Comparison of ENCODE assay signal across 15 cellular contexts in the genomic region with DNA sequence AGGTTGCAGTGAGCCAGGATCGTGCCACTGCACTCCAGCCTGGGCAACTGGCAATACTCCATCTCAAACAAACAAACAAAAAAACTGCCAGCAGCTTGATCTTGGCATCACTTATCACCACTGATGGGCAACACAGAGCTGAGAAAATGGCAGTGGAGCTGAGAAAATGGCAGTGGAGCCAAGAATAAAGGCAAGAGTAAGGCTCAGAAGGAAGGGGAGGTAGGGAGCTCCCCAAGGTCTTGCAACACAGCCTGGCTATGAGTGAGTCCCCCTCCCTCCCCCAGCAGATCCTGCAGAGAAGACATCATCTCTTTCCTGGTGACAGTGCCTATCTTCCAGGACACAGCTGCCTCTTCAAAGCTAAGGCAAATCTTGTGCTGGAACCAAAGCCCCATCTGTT.
A peak's percentile ranks its signal among the peaks of the same experiment; 100 is the strongest.
DNase-seq lines count a peak whose midpoint lies in the region; ATAC-seq and TF ChIP-seq lines count a peak whose summit lies in the region.
"Had no signal": no experiment of that assay in that cellular context is flagged by ENCODE, and none has a peak within 500 bp of the region (broad histone marks: within the 10 kb centered on the region; RNA-seq: fewer than 3 reads in every experiment).

No MANE protein-coding gene starts in this region.

- H3K4me1 Mint-ChIP-seq in CD4-positive, alpha-beta T cell (ENCODE audit: low read depth), result peaks cover 3% of the 10 kb centered on the region

- H3K9me3 Mint-ChIP-seq in CD4-positive, alpha-beta T cell, result no peaks in the 10 kb centered on the region
- H3K9me3 Mint-ChIP-seq: IgD-negative memory B cell, neural progenitor cell had no signal

- peak overlapping the region; percentile 2; the same call in 1 of the 2 replicates for H3K27ac ChIP-seq in RWPE1
- no peak overlapping the region for H3K27ac ChIP-seq in gastroesophageal sphincter
- no peak overlapping the region for H3K27ac ChIP-seq in CD4-positive, alpha-beta T cell (ENCODE audit: low read depth, low read length)
- H3K27ac ChIP-seq: neural progenitor cell had no signal

- DNase-seq in Daoy (ENCODE audit: low read depth) (peak; percentile 59), LHCN-M2 (ENCODE audit: low read depth) (peak; percentile 65), RWPE1 (ENCODE audit: low spot score) (no peak), HAP-1 (ENCODE audit: low spot score in 2 of 2) (no peak), GM13976 (ENCODE audit: low spot score) (no peak)
- DNase-seq in CD4-positive, alpha-beta T cell, result no peak
- DNase-seq: activated CD8-positive, alpha-beta memory T cell treated with anti-CD3 and anti-CD28 coated beads for 24 hours; activated naive CD4-positive, alpha-beta T cell; cerebellar nuclear complex; hypothalamus had no signal

- H3K4me3 ChIP-seq in gastroesophageal sphincter, result no peak overlapping the region
- H3K4me3 ChIP-seq in HAP-1, result no peak overlapping the region
- H3K4me3 ChIP-seq: neural progenitor cell, skin epidermis had no signal

- POLR2A ChIA-PET in RWPE1 (lab: Yijun Ruan, JAX; ENCODE audit: low non-redundant PET), result no interaction called here
- POLR2A ChIA-PET in CD4-positive, alpha-beta T cell (lab: Charles Lee), result no interaction called here

- H3K27me3 ChIP-seq in gastroesophageal sphincter (no peaks in the 10 kb centered on the region), HAP-1 (ENCODE audit: low read depth) (no peaks in the 10 kb centered on the region)
- H3K27me3 ChIP-seq in CD4-positive, alpha-beta T cell (ENCODE audit: control insufficient read depth, insufficient read depth, low read length), result no peaks in the 10 kb centered on the region
- H3K27me3 ChIP-seq: neural progenitor cell had no signal

- no peak for TF ChIP-seq EP300 in gastroesophageal sphincter (IDR thresholded peaks at IDR 0.05)

- ATAC-seq in gastroesophageal sphincter, result peak; percentile 69
- ATAC-seq in CD4-positive, alpha-beta T cell (ENCODE audit: poor library complexity), result no peak
- no peak for ATAC-seq in HG03196 (IDR thresholded peaks at IDR 0.05; ENCODE audit: unreplicated experiment)

- TF ChIP-seq CTCF in RWPE1 (conservative IDR thresholded peaks at IDR 0.05; ENCODE audit: low read depth), result no peak
- no peak for TF ChIP-seq CTCF in gastroesophageal sphincter (IDR thresholded peaks at IDR 0.05)
- no peak for TF ChIP-seq CTCF in CD4-positive, alpha-beta T cell (IDR thresholded peaks at IDR 0.05)
- TF ChIP-seq CTCF in GM13976 (IDR thresholded peaks at IDR 0.05; ENCODE audit: borderline replicate concordance, control extremely low read depth, extremely low read depth, insufficient read depth, missing control alignments), result no peak

- H3K4me3 Mint-ChIP-seq in CD4-positive, alpha-beta T cell, result no peak overlapping the region
- H3K4me3 Mint-ChIP-seq: neural progenitor cell had no signal

- intact Hi-C loops in CD4-positive, alpha-beta T cell (cut with DNase I, micrococcal nuclease), result no loop called here

- H3K9me3 ChIP-seq in gastroesophageal sphincter, result no peaks in the 10 kb centered on the region
- H3K9me3 ChIP-seq in CD4-positive, alpha-beta T cell (ENCODE audit: control insufficient read depth, low read length), result no peaks in the 10 kb centered on the region
- H3K9me3 ChIP-seq in HAP-1, result no peaks in the 10 kb centered on the region; the same call in 1 of the 2 replicates

- in situ Hi-C loops in HAP-1 (cut with MboI; ENCODE audit: low sequenced_read_pairs), result no loop called here
- in situ Hi-C loops in GM13976 (cut with MboI; ENCODE audit: low sequenced_read_pairs, unreplicated experiment), result loop anchor here (10.0 kb wide), 1 partner anchor 62 kb away; no protein-coding TSS in a partner anchor

- CTCF ChIA-PET in RWPE1 (lab: Yijun Ruan, JAX), result interaction anchor here (0.6 kb wide), 2 partner anchors 108 to 162 kb away, joined by 3 to 7 read pairs; no protein-coding TSS in a partner anchor
- CTCF ChIA-PET in CD4-positive, alpha-beta T cell (lab: Charles Lee), result interaction anchor here (0.6 kb wide), 1 partner anchor 21 kb away, joined by 3 read pairs; no protein-coding TSS in a partner anchor

- H3K36me3 ChIP-seq in gastroesophageal sphincter (no peaks in the 10 kb centered on the region), HAP-1 (replicated peaks) (no peaks in the 10 kb centered on the region)
- H3K36me3 ChIP-seq: neural progenitor cell had no signal

- no peaks in the 10 kb centered on the region for H3K36me3 Mint-ChIP-seq in CD4-positive, alpha-beta T cell (ENCODE audit: low read depth)
- H3K36me3 Mint-ChIP-seq: IgD-negative memory B cell, neural progenitor cell had no signal

- H3K27me3 Mint-ChIP-seq in CD4-positive, alpha-beta T cell, result no peaks in the 10 kb centered on the region
- H3K27me3 Mint-ChIP-seq: IgD-negative memory B cell had no signal

- no peak overlapping the region for H3K27ac Mint-ChIP-seq in CD4-positive, alpha-beta T cell
- H3K27ac Mint-ChIP-seq: IgD-negative memory B cell, neural progenitor cell had no signal

- 100% methylated on average over 1 of the region's 1 CpG; no CpG with 5 or more reads in 1 of the 2 donors for WGBS in gastroesophageal sphincter (ENCODE audit: low coverage in 1 of 2), 2 donors

- no peaks in the 10 kb centered on the region for H3K4me1 ChIP-seq in gastroesophageal sphincter
- H3K4me1 ChIP-seq in HAP-1, result no peaks in the 10 kb centered on the region
- H3K4me1 ChIP-seq: neural progenitor cell had no signal

- TF ChIP-seq POLR2A in gastroesophageal sphincter (IDR thresholded peaks at IDR 0.05), result no peak

Comparison
In these comparisons a context has a peak if more than half of its experiments do, and no peak if none do; other contexts are left out.
1. DNase-seq: peak in Daoy (single experiment) and LHCN-M2 (single experiment); none in RWPE1 (single experiment), CD4-positive, alpha-beta T cell (0 of 10), HAP-1 (0 of 2) and GM13976 (single experiment).